17 cellular contexts compared by ENCODE assay signal in the genomic region with DNA sequence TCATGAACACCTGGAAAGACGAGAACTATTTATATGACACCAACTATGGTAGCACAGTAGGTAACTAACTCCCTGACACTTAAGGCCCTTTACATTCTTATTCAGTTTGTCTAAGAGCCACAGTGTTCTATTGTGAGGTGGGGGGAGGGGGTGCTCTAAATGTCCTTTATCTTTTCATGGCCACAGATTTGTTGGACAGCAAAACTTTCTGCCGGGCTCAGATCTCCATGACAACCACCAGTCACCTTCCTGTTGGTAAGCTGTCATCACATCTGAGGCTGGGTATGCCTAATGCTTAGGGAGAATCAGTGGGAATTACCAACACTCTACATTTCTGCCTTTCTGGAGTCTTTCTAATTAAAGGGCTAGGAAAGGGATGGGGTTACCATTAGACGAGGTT. TPM values are rescaled to one million over a fixed set of nuclear protein-coding genes. Genes with fewer than 3 reads are reported as not detected.
DNase-seq lines count a peak whose midpoint lies in the region; ATAC-seq, FAIRE-seq and TF ChIP-seq lines count a peak whose summit lies in the region.
"Had no signal": no experiment of that assay in that cellular context is flagged by ENCODE, and none has a peak within 500 bp of the region (broad histone marks: within the 10 kb centered on the region; RNA-seq: fewer than 3 reads in every experiment).

No MANE protein-coding gene starts in this region.

- H3K9me1 ChIP-seq in K562 (ENCODE audit: control insufficient read depth, insufficient read depth, low read length): no peaks in the 10 kb centered on the region

- ATAC-seq in CD8-positive, alpha-beta T cell: no peak
- peak; percentile 66 for ATAC-seq in K562
- ATAC-seq in natural killer cell: no peak
- no peak for ATAC-seq in HG02938 (IDR thresholded peaks at IDR 0.05; ENCODE audit: unreplicated experiment)
- ATAC-seq in HG03520 (IDR thresholded peaks at IDR 0.05; ENCODE audit: unreplicated experiment): no peak

- peak overlapping the region; percentile 8 for H3K4me3 Mint-ChIP-seq in CD8-positive, alpha-beta T cell
- peak overlapping the region; percentile 58 for H3K4me3 Mint-ChIP-seq in natural killer cell

- no peaks in the 10 kb centered on the region for H3K9me3 Mint-ChIP-seq in CD8-positive, alpha-beta T cell
- H3K9me3 Mint-ChIP-seq in natural killer cell: no peaks in the 10 kb centered on the region
- H3K9me3 Mint-ChIP-seq: activated naive CD4-positive, alpha-beta T cell treated with anti-CD3 and anti-CD28 coated beads, Interleukin-2, amount 10 ng/mL, durations not matched to agents 7 days and 5 days had no signal

- no peak for DNase-seq in CD8-positive, alpha-beta T cell
- peak; percentile 35 to 83 (median 57) for DNase-seq in K562 (ENCODE audit: extremely low read depth in 1 of 4, low spot score in 3 of 4)
- no peak for DNase-seq in natural killer cell
- DNase-seq in T-helper 1 cell: no peak
- DNase-seq: activated CD4-positive, CD25-positive, alpha-beta regulatory T cell treated with anti-CD3 and anti-CD28 coated beads, Interleukin-2, amount 50 U/mL, for 72 hours; activated CD8-positive, alpha-beta memory T cell treated with anti-CD3 and anti-CD28 coated beads, Interleukin-2, amount 50 U/mL, for 48 hours; activated naive CD4-positive, alpha-beta T cell treated with anti-CD3 and anti-CD28 coated beads, Interleukin-2, amount 10 ng/mL, durations not matched to agents 7 days and 5 days; GOT3; stimulated activated CD4-positive, alpha-beta T cell treated with anti-CD3 and anti-CD28 coated beads, Interleukin-2, amount 100 ng/mL, for 24 hours had no signal

- POLR2A ChIA-PET in CD8-positive, alpha-beta T cell (lab: Charles Lee): no interaction called here
- POLR2A ChIA-PET in K562 (lab: Yijun Ruan, JAX): interaction anchor here (3.0 kb wide), 1 partner anchor 9 kb away, joined by 17 read pairs; no protein-coding TSS in a partner anchor

- TF ChIP-seq POLR2A in K562 (conservative IDR thresholded peaks at IDR 0.05): no peak

- TF ChIP-seq RAD21 in K562 (CRISPR knock-in tag; conservative IDR thresholded peaks at IDR 0.05 in 1 of 2, IDR thresholded peaks at IDR 0.05 in 1 of 2): no peak

- H3F3A ChIP-seq in Loucy (ENCODE audit: low read depth): no peaks in the 10 kb centered on the region

- H3K9me3 ChIP-seq in CD8-positive, alpha-beta T cell (ENCODE audit: low read length): no peaks in the 10 kb centered on the region
- H3K9me3 ChIP-seq in Loucy (ENCODE audit: insufficient read depth, low read depth, low read length) (no peaks in the 10 kb centered on the region), K562 (replicated peaks; ENCODE audit: control insufficient read depth, insufficient read depth, low read depth, low read length) (no peaks in the 10 kb centered on the region)
- H3K9me3 ChIP-seq: esophagus muscularis mucosa, tibial nerve had no signal

- peak; percentile 72 for FAIRE-seq in K562 (lab: Jason Lieb, UNC)
- FAIRE-seq: GM18507 had no signal

- no TSS peak for BruUV-seq in K562 (replicated peaks; lab: Mats Ljungman, UMichigan)

- no peak overlapping the region for H3K4me3 ChIP-seq in CD8-positive, alpha-beta T cell (ENCODE audit: low read depth, low read length)
- peak overlapping the region; percentile 62 for H3K4me3 ChIP-seq in Loucy (ENCODE audit: low read length, poor library complexity, severe bottlenecking)
- H3K4me3 ChIP-seq in K562: no peak overlapping the region
- H3K4me3 ChIP-seq: esophagus muscularis mucosa, hepatocyte, tibial nerve had no signal

- H3K27ac Mint-ChIP-seq in CD8-positive, alpha-beta T cell: no peak overlapping the region
- no peak overlapping the region for H3K27ac Mint-ChIP-seq in natural killer cell
- H3K27ac Mint-ChIP-seq: activated naive CD4-positive, alpha-beta T cell treated with anti-CD3 and anti-CD28 coated beads, Interleukin-2, amount 10 ng/mL, durations not matched to agents 7 days and 5 days had no signal

- peaks cover 24% of the 10 kb centered on the region for H3K27me3 Mint-ChIP-seq in CD8-positive, alpha-beta T cell (ENCODE audit: low read depth)
- peaks cover 36 to 52% of the 10 kb centered on the region in 2 donors for H3K27me3 Mint-ChIP-seq in natural killer cell (ENCODE audit: low read depth in 2 of 2)

- peak; percentile 55; the same call in 1 of the 2 replicates for TF ChIP-seq EP300 in K562 (IDR thresholded peaks at IDR 0.05; ENCODE audit: low read length)

- CTCF ChIA-PET in CD8-positive, alpha-beta T cell (lab: Charles Lee): no interaction called here
- CTCF ChIA-PET in K562 (lab: Yijun Ruan, JAX; ENCODE audit: low intra/inter-chr PET ratio): interaction anchor here (0.7 kb wide), 1 partner anchor 79 kb away, joined by 3 read pairs; no protein-coding TSS in a partner anchor

- TF ChIP-seq CTCF in CD8-positive, alpha-beta T cell (IDR thresholded peaks at IDR 0.05): no peak
- TF ChIP-seq CTCF in Loucy (conservative IDR thresholded peaks at IDR 0.05; ENCODE audit: low read length) (no peak), K562 (IDR thresholded peaks at IDR 0.05 in 2 of 3, conservative IDR thresholded peaks at IDR 0.05 in 1 of 3; ENCODE audit: insufficient read depth in 2 of 3, low read depth in 1 of 3, low read length in 3 of 3) (no peak), natural killer cell (IDR thresholded peaks at IDR 0.05) (no peak)

- no peaks in the 10 kb centered on the region for H3K36me3 ChIP-seq in CD8-positive, alpha-beta T cell (ENCODE audit: insufficient read depth, low read length)
- H3K36me3 ChIP-seq in Loucy (ENCODE audit: insufficient read depth, low read length) (no peaks in the 10 kb centered on the region), K562 (ENCODE audit: control insufficient read depth, insufficient read depth, low read length) (no peaks in the 10 kb centered on the region)
- H3K36me3 ChIP-seq: esophagus muscularis mucosa, tibial nerve had no signal

- H3K9me2 ChIP-seq in Loucy (replicated peaks; ENCODE audit: low read depth, low read length): no peaks in the 10 kb centered on the region

- H3K4me1 Mint-ChIP-seq in CD8-positive, alpha-beta T cell (ENCODE audit: low read depth): peaks cover 47% of the 10 kb centered on the region
- H3K4me1 Mint-ChIP-seq in natural killer cell: peaks cover 29 to 48% of the 10 kb centered on the region in 2 donors

- H4K20me1 ChIP-seq in Loucy (ENCODE audit: insufficient read depth, low read length, poor library complexity, severe bottlenecking): no peaks in the 10 kb centered on the region
- no peaks in the 10 kb centered on the region for H4K20me1 ChIP-seq in K562 (replicated peaks; ENCODE audit: control insufficient read depth, insufficient read depth, low read length)

- peaks cover 46% of the 10 kb centered on the region for H3K4me1 ChIP-seq in CD8-positive, alpha-beta T cell (ENCODE audit: insufficient read depth, low read length)
- peaks cover 37% of the 10 kb centered on the region for H3K4me1 ChIP-seq in Loucy (ENCODE audit: insufficient read depth, low read length, poor library complexity, severe bottlenecking)
- peaks cover 0 to 45% of the 10 kb centered on the region in 2 experiments; a peak in 3 of 5 replicates for H3K4me1 ChIP-seq in K562 (replicated peaks in 1 of 2; ENCODE audit: control insufficient read depth in 2 of 2, insufficient read depth in 2 of 2, low read length in 2 of 2)
- H3K4me1 ChIP-seq: esophagus muscularis mucosa had no signal

- intact Hi-C loops in CD8-positive, alpha-beta T cell (cut with DNase I, micrococcal nuclease): loop anchor here (5.0 to 10.0 kb wide), 3 partner anchors 263 to 1636 kb away; a partner anchor contains a TSS
- intact Hi-C loops in K562 (cut with micrococcal nuclease) (loop anchor here (5.0 kb wide), 1 partner anchor 34 kb away; no protein-coding TSS in a partner anchor), natural killer cell (cut with micrococcal nuclease) (loop anchor here (10.0 kb wide), 1 partner anchor 433 kb away; no protein-coding TSS in a partner anchor)

- in situ Hi-C loops in K562 (cut with MboI): loop anchor here (5.0 kb wide), 1 partner anchor 39 kb away; no protein-coding TSS in a partner anchor

- H2AFZ ChIP-seq in Loucy (ENCODE audit: low read length) (no peak overlapping the region), K562 (ENCODE audit: low read depth, low read length) (no peak overlapping the region)
- H2AFZ ChIP-seq: hepatocyte had no signal

- H3K27ac ChIP-seq in CD8-positive, alpha-beta T cell (ENCODE audit: low read depth, low read length): no peak overlapping the region
- H3K27ac ChIP-seq in K562 (ENCODE audit: extremely low read depth, low read depth, low read length): peak overlapping the region; percentile 34; the same call in 1 of the 3 replicates
- H3K27ac ChIP-seq: esophagus muscularis mucosa, hepatocyte, tibial nerve had no signal

- H3K27me3 ChIP-seq in CD8-positive, alpha-beta T cell (ENCODE audit: insufficient read depth, low read length): no peaks in the 10 kb centered on the region
- H3K27me3 ChIP-seq in Loucy (ENCODE audit: insufficient read depth, low read length, poor library complexity, severe bottlenecking) (no peaks in the 10 kb centered on the region), K562 (ENCODE audit: control insufficient read depth in 2 of 2, insufficient read depth in 2 of 2, low read length in 2 of 2) (no peaks in the 10 kb centered on the region)
- H3K27me3 ChIP-seq: hepatocyte had no signal

- 48% methylated on average over 3 of the region's 3 CpGs for WGBS in K562 (ENCODE audit: insufficient coverage, low coverage, missing lambda C conversion rate)

- H3K36me3 Mint-ChIP-seq in CD8-positive, alpha-beta T cell: no peaks in the 10 kb centered on the region
- no peaks in the 10 kb centered on the region for H3K36me3 Mint-ChIP-seq in natural killer cell
- H3K36me3 Mint-ChIP-seq: activated naive CD4-positive, alpha-beta T cell treated with anti-CD3 and anti-CD28 coated beads, Interleukin-2, amount 10 ng/mL, durations not matched to agents 7 days and 5 days had no signal

- H3K4me2 ChIP-seq in Loucy (ENCODE audit: low read depth, low read length, poor library complexity, severe bottlenecking): peak overlapping the region; percentile 62
- H3K4me2 ChIP-seq in K562 (ENCODE audit: insufficient read depth, low read length): no peak overlapping the region
- H3K4me2 ChIP-seq: hepatocyte had no signal

- H3K79me2 ChIP-seq in Loucy (ENCODE audit: insufficient read depth, low read length) (no peaks in the 10 kb centered on the region), K562 (ENCODE audit: control insufficient read depth, insufficient read depth, low read length) (no peaks in the 10 kb centered on the region)
- H3K79me2 ChIP-seq: hepatocyte had no signal

- no peak overlapping the region for H3K9ac ChIP-seq in Loucy (ENCODE audit: low read depth, low read length, poor library complexity, severe bottlenecking)
- H3K9ac ChIP-seq in K562 (ENCODE audit: insufficient read depth in 1 of 2, low read depth in 2 of 2, low read length in 2 of 2): no peak overlapping the region

RNA-seq across cellular contexts. Expression of a gene that starts 30.7 kb away (rescaled TPM):
- total RNA-seq in CD8-positive, alpha-beta T cell: not detected
- not detected in 2 replicates for total RNA-seq in K562 (2011; cell fraction: chromatin; rRNA removed; ENCODE audit: low replicate concordance)
- total RNA-seq in K562 (2011; cell fraction: nucleolus; rRNA removed): not detected in 2 replicates
- not detected in 2 replicates for total RNA-seq in K562 (2011; cell fraction: nucleoplasm; rRNA removed)
- total RNA-seq in K562 (2014; rRNA removed) (0.20 and 0.54 TPM in 2 replicates), K562 (2014; rRNA removed; fragmentation: Illumina TruSeq; extraction: Trizol) (0.41 and 0.47 TPM in 2 replicates), K562 (2015; rRNA removed; fragmentation: Illumina TruSeq; extraction: Trizol) (0.34 and 0.40 TPM in 2 replicates), K562 (2021) (0.38 and 0.76 TPM in 2 replicates), natural killer cell (not detected)
- polyA plus RNA-seq in K562 (2011; rRNA removed) (0.03 and 0.04 TPM in 2 replicates), K562 (2014; fragmentation: Illumina TruSeq; extraction: Trizol) (0.24 TPM in 1 of 2 replicates, not detected in the other), K562 (2014; fragmentation: Nextera tagmentation; extraction: Ambion mirVana) (under 1 TPM; 0.24 to 0.37 TPM), K562 (2014; rRNA removed) (0.04 TPM in 1 of 2 replicates, not detected in the other)
- polyA plus RNA-seq in K562 (2011; cell fraction: cytosol; rRNA removed): 0.13 TPM in 1 of 2 replicates, not detected in the other
- polyA plus RNA-seq in K562 (2011; cell fraction: nucleus; rRNA removed): not detected in 2 replicates
- polyA plus RNA-seq in K562 (2012): 0.17 and 0.37 TPM in 2 replicates
- polyA minus RNA-seq in K562 (2011; rRNA and poly(A)+ RNA removed): 0.11 and 0.36 TPM in 2 replicates
- polyA minus RNA-seq in K562 (2011; cell fraction: cytosol; rRNA and poly(A)+ RNA removed): not detected in 2 replicates
- not detected in 2 replicates for polyA minus RNA-seq in K562 (2011; cell fraction: nucleus; rRNA and poly(A)+ RNA removed)
- total RNA-seq: chondrocyte had no signal

Comparison
In these comparisons a context has a peak if more than half of its experiments do, and no peak if none do; other contexts are left out.
1. DNase-seq: peak in K562 (4 of 4); none in CD8-positive, alpha-beta T cell (0 of 7), natural killer cell (single experiment) and T-helper 1 cell (0 of 5).